In genomic region chr3:176873261-176873660, GRCh38 we compare ENCODE assay signal across 10 cellular contexts.
A peak's percentile ranks its signal among the peaks of the same experiment; 100 is the strongest.
DNase-seq lines count a peak whose midpoint lies in the region; ATAC-seq and TF ChIP-seq lines count a peak whose summit lies in the region.
"Had no signal": no experiment of that assay in that cellular context is flagged by ENCODE, and none has a peak within 500 bp of the region (broad histone marks: within the 10 kb centered on the region; RNA-seq: fewer than 3 reads in every experiment).

No MANE protein-coding gene starts in this region.

- H2BK15ac ChIP-seq in neuronal stem cell (ENCODE audit: low read length), result no peak overlapping the region

- no peaks in the 10 kb centered on the region for H3K4me1 ChIP-seq in Loucy (ENCODE audit: insufficient read depth, low read length, poor library complexity, severe bottlenecking)
- H3K4me1 ChIP-seq in neuronal stem cell (ENCODE audit: control insufficient read depth in 2 of 2, insufficient read depth in 1 of 2, low read depth in 1 of 2, low read length in 2 of 2), result no peaks in the 10 kb centered on the region

- no peak overlapping the region for H3K27ac ChIP-seq in neuronal stem cell (replicated peaks; ENCODE audit: low read length)
- H3K27ac ChIP-seq: spleen had no signal

- H3K4me2 ChIP-seq in Loucy (ENCODE audit: low read depth, low read length, poor library complexity, severe bottlenecking) (no peak overlapping the region), neuronal stem cell (ENCODE audit: insufficient read depth, low read length, poor library complexity, severe bottlenecking) (no peak overlapping the region)

- H2AFZ ChIP-seq in Loucy (ENCODE audit: low read length) (0 out of 2 replicates have a peak overlapping the region, but pooled peaks have one; percentile 68), neuronal stem cell (ENCODE audit: low read length) (peak overlapping the region; percentile 22)

- no peaks in the 10 kb centered on the region for H3F3A ChIP-seq in Loucy (ENCODE audit: low read depth)

- H2BK120ac ChIP-seq in neuronal stem cell (ENCODE audit: low read depth, low read length), result no peak overlapping the region

- no peak for TF ChIP-seq CTCF in Loucy (conservative IDR thresholded peaks at IDR 0.05; ENCODE audit: low read length)

- DNase-seq in neuronal stem cell (ENCODE audit: low spot score) (no peak), mesenteric fat pad (ENCODE audit: low spot score) (no peak), AML-193 (lab: John Stamatoyannopoulos, UW) (no peak), NCI-H1105 treated with DMSO at 0.1 percent for 48 hours (lab: John Stamatoyannopoulos, UW) (no peak)
- DNase-seq: natural killer cell, spleen had no signal

- H3K27me3 ChIP-seq in Loucy (ENCODE audit: insufficient read depth, low read length, poor library complexity, severe bottlenecking), result no peaks in the 10 kb centered on the region
- no peaks in the 10 kb centered on the region for H3K27me3 ChIP-seq in neuronal stem cell (ENCODE audit: control insufficient read depth in 3 of 3, insufficient read depth in 3 of 3, low read depth in 1 of 3, low read length in 3 of 3)
- H3K27me3 ChIP-seq: thyroid gland had no signal

- H4K20me1 ChIP-seq in Loucy (ENCODE audit: insufficient read depth, low read length, poor library complexity, severe bottlenecking), result no peaks in the 10 kb centered on the region

- no peak overlapping the region for H3K18ac ChIP-seq in neuronal stem cell (ENCODE audit: low read length)

- no peak overlapping the region for H3K4ac ChIP-seq in neuronal stem cell (ENCODE audit: low read length)

- H3K23ac ChIP-seq in neuronal stem cell (ENCODE audit: low read depth, low read length, poor library complexity), result no peak overlapping the region

- H3K9ac ChIP-seq in Loucy (ENCODE audit: low read depth, low read length, poor library complexity, severe bottlenecking), result no peak overlapping the region
- no peak overlapping the region for H3K9ac ChIP-seq in neuronal stem cell (ENCODE audit: low read depth, low read length, poor library complexity)

- H3K4me3 ChIP-seq in Loucy (ENCODE audit: low read length, poor library complexity, severe bottlenecking) (no peak overlapping the region), neuronal stem cell (ENCODE audit: low read length in 2 of 2) (no peak overlapping the region)
- H3K4me3 ChIP-seq: spleen, thyroid gland had no signal

- no peak overlapping the region for H4K8ac ChIP-seq in neuronal stem cell (ENCODE audit: low read depth, low read length)

- no peaks in the 10 kb centered on the region for H3K9me3 ChIP-seq in Loucy (ENCODE audit: insufficient read depth, low read depth, low read length)
- H3K9me3 ChIP-seq in neuronal stem cell (replicated peaks in 1 of 2; ENCODE audit: control insufficient read depth in 2 of 2, insufficient read depth in 1 of 2, low read depth in 1 of 2, low read length in 2 of 2), result peaks cover 0 to 2% of the 10 kb centered on the region in 2 donors
- H3K9me3 ChIP-seq: thyroid gland had no signal

- H2BK5ac ChIP-seq in neuronal stem cell (ENCODE audit: low read length), result no peak overlapping the region

- H3K79me1 ChIP-seq in neuronal stem cell (ENCODE audit: low read depth, low read length), result no peaks in the 10 kb centered on the region

- no peaks in the 10 kb centered on the region for H3K79me2 ChIP-seq in Loucy (ENCODE audit: insufficient read depth, low read length)

- H3K36me3 ChIP-seq in Loucy (ENCODE audit: insufficient read depth, low read length) (no peaks in the 10 kb centered on the region), neuronal stem cell (replicated peaks in 1 of 2; ENCODE audit: control insufficient read depth in 2 of 2, insufficient read depth in 2 of 2, low read length in 2 of 2) (no peaks in the 10 kb centered on the region)
- H3K36me3 ChIP-seq: spleen, thyroid gland had no signal

- no peak overlapping the region for H2BK12ac ChIP-seq in neuronal stem cell (ENCODE audit: low read length)

- no peaks in the 10 kb centered on the region for H3K9me2 ChIP-seq in Loucy (replicated peaks; ENCODE audit: low read depth, low read length)

- WGBS in neuronal stem cell (ENCODE audit: extremely low coverage in 2 of 2, insufficient read length in 2 of 2, insufficient replicate concordance in 1 of 2), 2 donors, result no CpG with 5 or more reads among the region's 1 CpG

- no peak overlapping the region for H3K14ac ChIP-seq in neuronal stem cell (ENCODE audit: low read length)

- ATAC-seq in GM19351 (IDR thresholded peaks at IDR 0.05; ENCODE audit: unreplicated experiment) (peak; percentile 4), GM21786 (IDR thresholded peaks at IDR 0.05; ENCODE audit: unreplicated experiment) (peak; percentile 3)

- H2AK5ac ChIP-seq in neuronal stem cell (ENCODE audit: low read depth, low read length), result no peak overlapping the region

- H4K91ac ChIP-seq in neuronal stem cell (ENCODE audit: low read depth, low read length, poor library complexity), result no peak overlapping the region
